In genomic region chr2:157245441-157246211, GRCh38 we compare ENCODE assay signal across 2 cellular contexts.
TF ChIP-seq lines count a peak whose summit lies in the region.

No MANE protein-coding gene starts in this region.

TF ChIP-seq in HCT116, 20 proteins besides CTCF, POLR2A, EP300 and RAD21:
- TF ChIP-seq ATF3 (IDR thresholded peaks at IDR 0.05) (no peak), MAX (IDR thresholded peaks at IDR 0.05) (no peak), YY1 (IDR thresholded peaks at IDR 0.05; ENCODE audit: extremely low read depth, insufficient replicate concordance, low read depth, low read length) (no peak), SIN3A (IDR thresholded peaks at IDR 0.05; ENCODE audit: low read depth) (no peak), POLR2AphosphoS5 (IDR thresholded peaks at IDR 0.05; ENCODE audit: low read depth, low read length) (no peak), ZNF274 (IDR thresholded peaks at IDR 0.05; ENCODE audit: low read depth, low read length) (no peak), REST (IDR thresholded peaks at IDR 0.05; ENCODE audit: low read depth) (no peak), ZBTB33 (IDR thresholded peaks at IDR 0.05; ENCODE audit: extremely low read depth, insufficient replicate concordance, low read length) (no peak), EZH2 (IDR thresholded peaks at IDR 0.05) (no peak), SRF (IDR thresholded peaks at IDR 0.05; ENCODE audit: low read depth) (no peak), ZFX (IDR thresholded peaks at IDR 0.05) (no peak), EZH2phosphoT487 (IDR thresholded peaks at IDR 0.05; ENCODE audit: borderline replicate concordance) (no peak), ELF1 (IDR thresholded peaks at IDR 0.05; ENCODE audit: borderline replicate concordance, low read depth) (no peak), SP1 (IDR thresholded peaks at IDR 0.05; ENCODE audit: low read depth) (no peak), CEBPB (IDR thresholded peaks at IDR 0.05; ENCODE audit: low read depth) (no peak), TCF7L2 (IDR thresholded peaks at IDR 0.05; ENCODE audit: borderline replicate concordance, extremely low read depth, insufficient read depth, insufficient read length) (no peak), FOSL1 (IDR thresholded peaks at IDR 0.05; ENCODE audit: low read depth) (no peak), JUND (IDR thresholded peaks at IDR 0.05) (no peak)

TF ChIP-seq in GM12878, 131 proteins besides CTCF, POLR2A, EP300 and RAD21:
- TF ChIP-seq GABPA (IDR thresholded peaks at IDR 0.05; ENCODE audit: low read depth) (no peak), RUNX3 (IDR thresholded peaks at IDR 0.05; ENCODE audit: low read length) (no peak), ASH2L (IDR thresholded peaks at IDR 0.05; ENCODE audit: borderline replicate concordance, low read depth) (no peak), CBX5 (IDR thresholded peaks at IDR 0.05; ENCODE audit: low read depth) (0 out of 2 replicates have a peak, but pooled peaks have one; percentile 12), MEF2B (IDR thresholded peaks at IDR 0.05; ENCODE audit: partially characterized antibody, poor library complexity, severe bottlenecking) (no peak), ZNF622 (IDR thresholded peaks at IDR 0.05) (no peak), ETV6 (conservative IDR thresholded peaks at IDR 0.05 in 1 of 2, IDR thresholded peaks at IDR 0.05 in 1 of 2; ENCODE audit: borderline replicate concordance in 1 of 2, low read depth in 1 of 2) (no peak), MAX (IDR thresholded peaks at IDR 0.05; ENCODE audit: low read depth, low read length) (no peak)
